8 cellular contexts compared by ENCODE assay signal in the genomic region with DNA sequence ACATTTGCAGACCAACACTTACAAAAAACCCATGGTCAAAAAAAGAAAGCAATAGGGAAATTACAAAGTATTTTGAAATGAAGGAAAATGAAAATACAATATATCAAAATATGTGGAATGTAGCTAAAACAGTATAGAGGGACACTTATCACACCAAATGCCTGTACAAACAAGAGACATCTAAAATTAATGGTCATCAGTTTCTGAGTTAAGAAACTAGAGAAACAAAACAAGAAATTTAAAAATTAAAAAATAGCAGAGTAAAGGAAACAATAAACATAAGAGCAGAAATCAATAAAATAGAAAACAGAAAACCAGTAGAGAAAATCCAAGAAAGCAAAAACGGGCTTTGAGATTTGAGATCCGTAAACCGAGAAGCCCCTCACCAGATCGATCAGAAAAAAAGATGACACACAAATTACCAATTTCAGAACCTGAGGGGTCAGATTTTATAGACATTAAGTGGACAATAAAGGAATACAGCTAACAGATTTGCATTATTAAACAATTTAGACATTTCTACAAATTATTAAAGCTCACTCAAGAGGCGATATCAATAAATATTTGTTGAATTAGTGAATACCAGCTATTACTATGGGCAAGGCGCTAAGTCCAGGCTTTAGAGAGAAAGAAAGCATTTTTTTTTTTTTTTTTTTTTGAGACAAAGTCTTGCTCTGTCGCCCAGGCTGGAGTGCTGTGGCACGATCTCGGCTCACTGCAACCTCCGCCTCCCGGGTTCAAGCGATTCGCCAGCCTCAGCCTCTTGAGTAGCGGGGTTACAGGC. TPM values are rescaled to one million over a fixed set of nuclear protein-coding genes. Genes with fewer than 3 reads are reported as not detected.
DNase-seq lines count a peak whose midpoint lies in the region; ATAC-seq and TF ChIP-seq lines count a peak whose summit lies in the region.

No MANE protein-coding gene starts in this region.

- H3K4me1 Mint-ChIP-seq in activated naive CD4-positive, alpha-beta T cell treated with anti-CD3 and anti-CD28 coated beads, Interleukin-2, amount 50 U/mL, for 24 hours: peaks cover 32% of the 10 kb centered on the region

- H3K27ac Mint-ChIP-seq in activated naive CD4-positive, alpha-beta T cell treated with anti-CD3 and anti-CD28 coated beads, Interleukin-2, amount 50 U/mL, for 24 hours: peak overlapping the region; percentile 35

- no peaks in the 10 kb centered on the region for H3K27me3 Mint-ChIP-seq in activated naive CD4-positive, alpha-beta T cell treated with anti-CD3 and anti-CD28 coated beads, Interleukin-2, amount 50 U/mL, for 24 hours

- no peak for DNase-seq in activated naive CD4-positive, alpha-beta T cell (lab: John Stamatoyannopoulos, UW)
- DNase-seq in breast epithelium (ENCODE audit: low spot score in 2 of 2) (no peak), upper lobe of right lung (no peak), NCI-H524 (lab: John Stamatoyannopoulos, UW) (no peak), NCI-H2227 treated with DMSO at 0.1 percent for 48 hours (lab: John Stamatoyannopoulos, UW) (no peak)

- no peaks in the 10 kb centered on the region for H3K4me1 ChIP-seq in breast epithelium
- no peaks in the 10 kb centered on the region for H3K4me1 ChIP-seq in mesodermal cell (ENCODE audit: control insufficient read depth, insufficient read depth, low read length, poor library complexity, severe bottlenecking)
- peaks cover 24% of the 10 kb centered on the region for H3K4me1 ChIP-seq in upper lobe of right lung

- H3K27ac ChIP-seq in breast epithelium (peak overlapping the region; percentile 93 to 95), mesodermal cell (ENCODE audit: low read depth, low read length, severe bottlenecking) (peak overlapping the region; percentile 91), upper lobe of right lung (peak overlapping the region; percentile 87)

- H3K27me3 ChIP-seq in breast epithelium (no peaks in the 10 kb centered on the region), upper lobe of right lung (no peaks in the 10 kb centered on the region)

- no peak for TF ChIP-seq POLR2A in breast epithelium (IDR thresholded peaks at IDR 0.05)

- ATAC-seq in upper lobe of right lung (no peak), HG02798 (IDR thresholded peaks at IDR 0.05; ENCODE audit: poor library complexity, unreplicated experiment) (no peak)

- H3K4me3 ChIP-seq in breast epithelium (peak overlapping the region; percentile 80 to 97 (median 90)), mesodermal cell (ENCODE audit: extremely low read depth, insufficient read depth, low read length, poor library complexity, severe bottlenecking) (no peak overlapping the region), upper lobe of right lung (peak overlapping the region; percentile 92)

- 85 to 91% methylated on average over 7 to 11 of the region's 14 CpGs for WGBS in mesodermal cell (ENCODE audit: insufficient coverage in 2 of 2), 2 experiments

- H3K9me3 ChIP-seq in breast epithelium (no peaks in the 10 kb centered on the region), mesodermal cell (ENCODE audit: control insufficient read depth, low read length) (peaks cover 4% of the 10 kb centered on the region), upper lobe of right lung (no peaks in the 10 kb centered on the region)

- H3K9me3 Mint-ChIP-seq in activated naive CD4-positive, alpha-beta T cell treated with anti-CD3 and anti-CD28 coated beads, Interleukin-2, amount 50 U/mL, for 24 hours: no peaks in the 10 kb centered on the region

- H3K36me3 Mint-ChIP-seq in activated naive CD4-positive, alpha-beta T cell treated with anti-CD3 and anti-CD28 coated beads, Interleukin-2, amount 50 U/mL, for 24 hours: peaks cover 9% of the 10 kb centered on the region

- H3K36me3 ChIP-seq in breast epithelium: no peaks in the 10 kb centered on the region
- H3K36me3 ChIP-seq in mesodermal cell (ENCODE audit: control insufficient read depth, insufficient read depth, low read length): peaks cover 21% of the 10 kb centered on the region
- H3K36me3 ChIP-seq in upper lobe of right lung: peaks cover 3% of the 10 kb centered on the region

- TF ChIP-seq CTCF in breast epithelium (IDR thresholded peaks at IDR 0.05) (no peak), upper lobe of right lung (IDR thresholded peaks at IDR 0.05) (no peak)

- intact Hi-C loops in breast epithelium (cut with DNase I; ENCODE audit: low total_unique reads) (loop anchor here (5.0 kb wide), 1 partner anchor 846 kb away; no protein-coding TSS in a partner anchor), upper lobe of right lung (cut with DNase I) (no loop called here)

- peak overlapping the region; percentile 96 for H3K4me3 Mint-ChIP-seq in activated naive CD4-positive, alpha-beta T cell treated with anti-CD3 and anti-CD28 coated beads, Interleukin-2, amount 50 U/mL, for 24 hours

RNA-seq across cellular contexts. Expression of gene TENT2, which starts 1.0 kb away (rescaled TPM):
- total RNA-seq in breast epithelium (100 to 1,000 TPM in 1 of 3 donors, 10 to 100 TPM in 2; 92.4 to 141 (median 93.3) TPM), upper lobe of right lung (65.7 TPM)
- 33.4 TPM for polyA plus RNA-seq in mesodermal cell (2013, experiment 1 of 2)
- 33.0 TPM for polyA plus RNA-seq in mesodermal cell (2013, experiment 2 of 2)
